8 cellular contexts compared by ENCODE assay signal in genomic region chr16:31201511-31202401, GRCh38. TPM values are rescaled to one million over a fixed set of nuclear protein-coding genes. Genes with fewer than 3 reads are reported as not detected.
DNase-seq lines count a peak whose midpoint lies in the region; ATAC-seq and TF ChIP-seq lines count a peak whose summit lies in the region.

No MANE protein-coding gene starts in this region.

- peaks cover 57% of the 10 kb centered on the region for H3K4me1 Mint-ChIP-seq in activated CD4-positive, alpha-beta memory T cell treated with anti-CD3 and anti-CD28 coated beads for 36 hours (ENCODE audit: low read depth)
- peaks cover 10% of the 10 kb centered on the region for H3K4me1 Mint-ChIP-seq in nephron progenitor cell

- peak; percentile 52 for ATAC-seq in GM19324 (IDR thresholded peaks at IDR 0.05; ENCODE audit: low FRiP score, unreplicated experiment)

- H3K27ac ChIP-seq in HUES6 (ENCODE audit: low read depth, low read length) = no peak overlapping the region

- intact Hi-C loops in activated CD4-positive, alpha-beta memory T cell treated with anti-CD3 and anti-CD28 coated beads for 36 hours (cut with micrococcal nuclease) = loop anchor here (5.0 kb wide), 2 partner anchors 151 to 241 kb away; partner anchors contain the start of gene ZNF843

- no peaks in the 10 kb centered on the region for H3K27me3 Mint-ChIP-seq in activated CD4-positive, alpha-beta memory T cell treated with anti-CD3 and anti-CD28 coated beads for 36 hours
- H3K27me3 Mint-ChIP-seq in nephron progenitor cell (ENCODE audit: low read depth, poor library complexity) = peaks cover 82% of the 10 kb centered on the region

- no peak for TF ChIP-seq CTCF in BJ (IDR thresholded peaks at IDR 0.05; ENCODE audit: insufficient read depth, low read depth, low read length)
- TF ChIP-seq CTCF in fibroblast of pulmonary artery (IDR thresholded peaks at IDR 0.05; ENCODE audit: low read length, missing control alignments) = no peak
- TF ChIP-seq CTCF in nephron progenitor cell (IDR thresholded peaks at IDR 0.05) = no peak

- H3K36me3 ChIP-seq in BJ (ENCODE audit: control insufficient read depth, insufficient read depth, low read length) (peaks cover 3% of the 10 kb centered on the region), HUES6 (ENCODE audit: control insufficient read depth, insufficient read depth, low read length) (peaks cover 22% of the 10 kb centered on the region)

- CTCF ChIA-PET in BJ (lab: Yijun Ruan, JAX) = interaction anchor here (0.6 to 2.8 kb wide), 7 partner anchors 12 to 241 kb away, joined by 3 to 12 read pairs (median 3); partner anchors contain the start of genes PYDC1, TRIM72 and ZNF843
- CTCF ChIA-PET in activated CD4-positive, alpha-beta memory T cell treated with anti-CD3 and anti-CD28 coated beads for 36 hours (lab: Charles Lee) = interaction anchor here (0.5 to 4.1 kb wide), 8 partner anchors 11 to 254 kb away, joined by 3 to 28 read pairs (median 4); partner anchors contain the start of gene ZNF843

- H3K4me3 Mint-ChIP-seq in activated CD4-positive, alpha-beta memory T cell treated with anti-CD3 and anti-CD28 coated beads for 36 hours = peak overlapping the region; percentile 78
- H3K4me3 Mint-ChIP-seq in nephron progenitor cell = peak overlapping the region; percentile 75

- H3K4me3 ChIP-seq in BJ (ENCODE audit: low read depth, low read length) (peak overlapping the region; percentile 66), HUES6 (ENCODE audit: low read depth, low read length) (peak overlapping the region; percentile 86), fibroblast of pulmonary artery (replicated peaks; ENCODE audit: low read depth, low read length) (peak overlapping the region; percentile 60)

- DNase-seq in BJ (ENCODE audit: low read depth) = no peak
- peak; percentile 47 for DNase-seq in activated CD4-positive, alpha-beta memory T cell treated with anti-CD3 and anti-CD28 coated beads for 36 hours
- no peak for DNase-seq in fibroblast of pulmonary artery (ENCODE audit: low read depth)
- DNase-seq in nephron progenitor cell = peak; percentile 32
- DNase-seq in NCI-H526 treated with DMSO at 0.1 percent for 48 hours (lab: John Stamatoyannopoulos, UW) = no peak
- DNase-seq in NCI-H510A treated with DMSO at 0.1 percent for 48 hours (lab: John Stamatoyannopoulos, UW) = no peak

- peak overlapping the region; percentile 69 for H3K27ac Mint-ChIP-seq in activated CD4-positive, alpha-beta memory T cell treated with anti-CD3 and anti-CD28 coated beads for 36 hours
- H3K27ac Mint-ChIP-seq in nephron progenitor cell = no peak overlapping the region

- H3K9ac ChIP-seq in HUES6 (ENCODE audit: low read length) = peak overlapping the region; percentile 83

- peaks cover 15% of the 10 kb centered on the region for H3K36me3 Mint-ChIP-seq in activated CD4-positive, alpha-beta memory T cell treated with anti-CD3 and anti-CD28 coated beads for 36 hours
- peaks cover 26% of the 10 kb centered on the region for H3K36me3 Mint-ChIP-seq in nephron progenitor cell (ENCODE audit: low read depth)

- H3K4me1 ChIP-seq in HUES6 (ENCODE audit: control insufficient read depth, insufficient read depth, low read length) = peaks cover 6% of the 10 kb centered on the region

- POLR2A ChIA-PET in BJ (lab: Charles Lee) = interaction anchor here (1.0 kb wide), 1 partner anchor 22 kb away, joined by 5 read pairs; the partner anchor contains the start of gene FUS
- POLR2A ChIA-PET in activated CD4-positive, alpha-beta memory T cell treated with anti-CD3 and anti-CD28 coated beads for 36 hours (lab: Charles Lee) = interaction anchor here (0.8 to 3.8 kb wide), 8 partner anchors 8 to 24 kb away, joined by 3 to 30 read pairs (median 5); partner anchors contain the start of gene FUS

- peaks cover 3% of the 10 kb centered on the region; the same call in 1 of the 2 replicates for H3K27me3 ChIP-seq in BJ (ENCODE audit: control insufficient read depth, insufficient read depth, low read length)
- H3K27me3 ChIP-seq in HUES6 (ENCODE audit: control insufficient read depth, insufficient read depth, low read length) = peaks cover 32% of the 10 kb centered on the region

- no peaks in the 10 kb centered on the region for H3K9me3 Mint-ChIP-seq in activated CD4-positive, alpha-beta memory T cell treated with anti-CD3 and anti-CD28 coated beads for 36 hours
- H3K9me3 Mint-ChIP-seq in nephron progenitor cell = no peaks in the 10 kb centered on the region

- no peaks in the 10 kb centered on the region for H3K9me3 ChIP-seq in HUES6 (ENCODE audit: control insufficient read depth, insufficient read depth, low read depth, low read length)

RNA-seq across cellular contexts. Expression of gene PYCARD, which starts 0.8 kb away (rescaled TPM):
- polyA plus RNA-seq in BJ (2011; rRNA removed) = 15.8 and 23.9 TPM in 2 replicates
- polyA minus RNA-seq in BJ (2011; rRNA and poly(A)+ RNA removed) = 12.8 and 13.5 TPM in 2 replicates
- 10 to 100 TPM; 13.6 to 14.6 TPM for total RNA-seq in activated CD4-positive, alpha-beta memory T cell treated with anti-CD3 and anti-CD28 coated beads for 36 hours

RNA-seq across cellular contexts. Expression of gene TRIM72, which starts 12.2 kb away (rescaled TPM):
- polyA plus RNA-seq in BJ (2011; rRNA removed) = not detected in 2 replicates
- polyA minus RNA-seq in BJ (2011; rRNA and poly(A)+ RNA removed) = not detected in 2 replicates
- not detected for total RNA-seq in activated CD4-positive, alpha-beta memory T cell treated with anti-CD3 and anti-CD28 coated beads for 36 hours

RNA-seq across cellular contexts. Expression of gene PYDC1, which starts 15.2 kb away (rescaled TPM):
- not detected in 2 replicates for polyA plus RNA-seq in BJ (2011; rRNA removed)
- not detected in 2 replicates for polyA minus RNA-seq in BJ (2011; rRNA and poly(A)+ RNA removed)
- total RNA-seq in activated CD4-positive, alpha-beta memory T cell treated with anti-CD3 and anti-CD28 coated beads for 36 hours = not detected

RNA-seq across cellular contexts. Expression of gene FUS, which starts 21.8 kb away (rescaled TPM):
- 109 and 113 TPM in 2 replicates for polyA plus RNA-seq in BJ (2011; rRNA removed)
- 98.8 and 103 TPM in 2 replicates for polyA minus RNA-seq in BJ (2011; rRNA and poly(A)+ RNA removed)
- total RNA-seq in activated CD4-positive, alpha-beta memory T cell treated with anti-CD3 and anti-CD28 coated beads for 36 hours = 100 to 1,000 TPM; 459 to 489 TPM

RNA-seq across cellular contexts. Expression of gene PRSS36, which starts 51.9 kb away (rescaled TPM):
- 0.22 and 0.39 TPM in 2 replicates for polyA plus RNA-seq in BJ (2011; rRNA removed)
- 0.46 TPM in 1 of 2 replicates, not detected in the other for polyA minus RNA-seq in BJ (2011; rRNA and poly(A)+ RNA removed)
- total RNA-seq in activated CD4-positive, alpha-beta memory T cell treated with anti-CD3 and anti-CD28 coated beads for 36 hours = under 1 TPM in 1 of 2 experiments, not detected in 1; 0.24 TPM

Comparison
In these comparisons a context has a peak if more than half of its experiments do, and no peak if none do; other contexts are left out.
1. DNase-seq: peak in activated CD4-positive, alpha-beta memory T cell treated with anti-CD3 and anti-CD28 coated beads for 36 hours (single experiment) and nephron progenitor cell (single experiment); none in BJ (single experiment), fibroblast of pulmonary artery (single experiment), NCI-H526 treated with DMSO at 0.1 percent for 48 hours (single experiment) and NCI-H510A treated with DMSO at 0.1 percent for 48 hours (single experiment).
2. Peak in every context shown above with its lines, with median percentiles within 50 percentile points of each other: H3K4me3 ChIP-seq.